In genomic region chr1:25725482-25725881, GRCh38 we compare ENCODE assay signal across 24 cellular contexts.
DNase-seq lines count a peak whose midpoint lies in the region; ATAC-seq and TF ChIP-seq lines count a peak whose summit lies in the region.
"Had no signal": no experiment of that assay in that cellular context is flagged by ENCODE, and none has a peak within 500 bp of the region (broad histone marks: within the 10 kb centered on the region; RNA-seq: fewer than 3 reads in every experiment).

No MANE protein-coding gene starts in this region.

- POLR2A ChIA-PET in CD8-positive, alpha-beta T cell (lab: Charles Lee), result no interaction called here

- no peak overlapping the region for H3K9ac ChIP-seq in HUES48 (ENCODE audit: low read depth, low read length)

- no peak for TF ChIP-seq CTCF in CD8-positive, alpha-beta T cell (IDR thresholded peaks at IDR 0.05)
- TF ChIP-seq CTCF in epithelial cell of proximal tubule (conservative IDR thresholded peaks at IDR 0.05; ENCODE audit: low read depth, low read length) (peak; percentile 30), retinal pigment epithelial cell (conservative IDR thresholded peaks at IDR 0.05; ENCODE audit: low read depth, low read length) (peak; percentile 18)

- H3K4me3 Mint-ChIP-seq in CD8-positive, alpha-beta T cell, result no peak overlapping the region
- H3K4me3 Mint-ChIP-seq: activated CD8-positive, alpha-beta T cell treated with anti-CD3 and anti-CD28 coated beads for 36 hours; activated T-helper 17 cell treated with anti-CD3 and anti-CD28 coated beads, Interleukin-2, amount 50 U/mL, for 72 hours; immature natural killer cell had no signal

- H3K9me3 Mint-ChIP-seq in CD8-positive, alpha-beta T cell, result no peaks in the 10 kb centered on the region
- H3K9me3 Mint-ChIP-seq: activated CD8-positive, alpha-beta T cell treated with anti-CD3 and anti-CD28 coated beads for 36 hours; activated naive CD4-positive, alpha-beta T cell treated with anti-CD3 and anti-CD28 coated beads, Interleukin-2, amount 50 U/mL, for 72 hours; activated T-helper 17 cell treated with anti-CD3 and anti-CD28 coated beads, Interleukin-2, amount 50 U/mL, for 72 hours had no signal

- peaks cover 20% of the 10 kb centered on the region for H3K36me3 Mint-ChIP-seq in CD8-positive, alpha-beta T cell

- CTCF ChIA-PET in CD8-positive, alpha-beta T cell (lab: Charles Lee), result interaction anchor here (0.7 to 1.3 kb wide), 3 partner anchors 11 to 102 kb away, joined by 3 read pairs; no protein-coding TSS in a partner anchor

- no peaks in the 10 kb centered on the region for H3K36me3 ChIP-seq in CD8-positive, alpha-beta T cell (ENCODE audit: insufficient read depth, low read length)
- no peaks in the 10 kb centered on the region for H3K36me3 ChIP-seq in HUES48 (ENCODE audit: control insufficient read depth, insufficient read depth, low read length)
- H3K36me3 ChIP-seq: esophagus squamous epithelium, upper lobe of left lung had no signal

- DNase-seq in CD8-positive, alpha-beta T cell, result no peak
- DNase-seq in epithelial cell of proximal tubule (ENCODE audit: low read depth) (no peak), retinal pigment epithelial cell (ENCODE audit: low read depth) (no peak), superior temporal gyrus (ENCODE audit: extremely low spot score) (no peak), retina (no peak)
- DNase-seq: activated CD8-positive, alpha-beta T cell treated with anti-CD3 and anti-CD28 coated beads for 36 hours; AML-193; central memory CD4-positive, alpha-beta T cell; esophagus squamous epithelium; HCEC 1CT; immature natural killer cell; left colon; NCI-H2107; NCI-H446; RPMI8226; stimulated activated CD4-positive, alpha-beta T cell treated with anti-CD3 and anti-CD28 coated beads, Interleukin-2, amount 100 ng/mL, for 24 hours; T-helper 2 cell; upper lobe of left lung had no signal

- H3K4me1 Mint-ChIP-seq in CD8-positive, alpha-beta T cell (ENCODE audit: low read depth), result peaks cover 84% of the 10 kb centered on the region

- H3K4me1 ChIP-seq in CD8-positive, alpha-beta T cell (ENCODE audit: insufficient read depth, low read length), result peaks cover 51% of the 10 kb centered on the region
- peaks cover 20% of the 10 kb centered on the region for H3K4me1 ChIP-seq in HUES48 (ENCODE audit: control insufficient read depth, insufficient read depth, low read length)

- H3K27ac ChIP-seq in CD8-positive, alpha-beta T cell (ENCODE audit: low read depth, low read length), result no peak overlapping the region
- H3K27ac ChIP-seq in HUES48 (ENCODE audit: low read depth, low read length), result peak overlapping the region; percentile 28
- H3K27ac ChIP-seq: hepatocyte, SK-N-MC, upper lobe of left lung had no signal

- intact Hi-C loops in CD8-positive, alpha-beta T cell (cut with DNase I, micrococcal nuclease), result no loop called here

- no peaks in the 10 kb centered on the region for H3K27me3 ChIP-seq in CD8-positive, alpha-beta T cell (ENCODE audit: insufficient read depth, low read length)
- no peaks in the 10 kb centered on the region for H3K27me3 ChIP-seq in HUES48 (ENCODE audit: control insufficient read depth, insufficient read depth, low read length)
- H3K27me3 ChIP-seq: esophagus squamous epithelium, hepatocyte, upper lobe of left lung had no signal

- no peaks in the 10 kb centered on the region for H3K9me3 ChIP-seq in CD8-positive, alpha-beta T cell (ENCODE audit: low read length)
- H3K9me3 ChIP-seq in HUES48 (ENCODE audit: control insufficient read depth, insufficient read depth, low read length), result no peaks in the 10 kb centered on the region
- H3K9me3 ChIP-seq: esophagus squamous epithelium, upper lobe of left lung had no signal

- peak overlapping the region; percentile 60 for H3K27ac Mint-ChIP-seq in CD8-positive, alpha-beta T cell
- H3K27ac Mint-ChIP-seq: activated CD8-positive, alpha-beta T cell treated with anti-CD3 and anti-CD28 coated beads for 36 hours; activated naive CD4-positive, alpha-beta T cell treated with anti-CD3 and anti-CD28 coated beads, Interleukin-2, amount 50 U/mL, for 72 hours; activated T-helper 17 cell treated with anti-CD3 and anti-CD28 coated beads, Interleukin-2, amount 50 U/mL, for 72 hours; immature natural killer cell had no signal

- H3K4me3 ChIP-seq in CD8-positive, alpha-beta T cell (ENCODE audit: low read depth, low read length), result no peak overlapping the region
- no peak overlapping the region for H3K4me3 ChIP-seq in HUES48 (ENCODE audit: low read depth, low read length)
- no peak overlapping the region for H3K4me3 ChIP-seq in epithelial cell of proximal tubule (ENCODE audit: low read depth, low read length)
- H3K4me3 ChIP-seq in retinal pigment epithelial cell (ENCODE audit: low read length), result no peak overlapping the region
- H3K4me3 ChIP-seq: esophagus squamous epithelium, hepatocyte, SK-N-MC, upper lobe of left lung had no signal

- no peaks in the 10 kb centered on the region for H3K27me3 Mint-ChIP-seq in CD8-positive, alpha-beta T cell (ENCODE audit: low read depth)
- H3K27me3 Mint-ChIP-seq: activated CD8-positive, alpha-beta T cell treated with anti-CD3 and anti-CD28 coated beads for 36 hours; activated T-helper 17 cell treated with anti-CD3 and anti-CD28 coated beads, Interleukin-2, amount 50 U/mL, for 72 hours had no signal

- ATAC-seq in CD8-positive, alpha-beta T cell, result no peak
- ATAC-seq in HG03175 (IDR thresholded peaks at IDR 0.05; ENCODE audit: unreplicated experiment), result no peak
- ATAC-seq: activated CD8-positive, alpha-beta T cell treated with anti-CD3 and anti-CD28 coated beads for 36 hours; activated naive CD4-positive, alpha-beta T cell treated with anti-CD3 and anti-CD28 coated beads, Interleukin-2, amount 50 U/mL, for 72 hours; activated T-helper 17 cell treated with anti-CD3 and anti-CD28 coated beads, Interleukin-2, amount 50 U/mL, for 72 hours; left colon had no signal
